In genomic region chr13:42405665-42406390, GRCh38 we compare ENCODE assay signal across 8 cellular contexts.
A peak's percentile ranks its signal among the peaks of the same experiment; 100 is the strongest.
DNase-seq lines count a peak whose midpoint lies in the region; ATAC-seq and TF ChIP-seq lines count a peak whose summit lies in the region.

No MANE protein-coding gene starts in this region.

- no peaks in the 10 kb centered on the region for H3K4me1 ChIP-seq in uterus
- H3K4me1 ChIP-seq in prostate gland (replicated peaks) = no peaks in the 10 kb centered on the region

- H3K4me3 ChIP-seq in coronary artery (no peak overlapping the region), uterus (no peak overlapping the region), prostate gland (no peak overlapping the region)

- H3K27me3 Mint-ChIP-seq in activated T-cell treated with anti-CD3 and anti-CD28 coated beads, Interleukin-2, amount 50 U/mL, for 24 hours = no peaks in the 10 kb centered on the region

- H3K27me3 ChIP-seq in uterus (no peaks in the 10 kb centered on the region), prostate gland (replicated peaks; ENCODE audit: insufficient read depth) (no peaks in the 10 kb centered on the region)

- no peak for TF ChIP-seq CTCF in coronary artery (IDR thresholded peaks at IDR 0.05)
- no peak for TF ChIP-seq CTCF in uterus (IDR thresholded peaks at IDR 0.05)
- no peak for TF ChIP-seq CTCF in prostate gland (IDR thresholded peaks at IDR 0.05)

- H3K27ac ChIP-seq in coronary artery = no peak overlapping the region
- no peak overlapping the region for H3K27ac ChIP-seq in uterus
- no peak overlapping the region for H3K27ac ChIP-seq in prostate gland

- H3K36me3 ChIP-seq in uterus (no peaks in the 10 kb centered on the region), prostate gland (no peaks in the 10 kb centered on the region)

- DNase-seq in activated T-cell treated with anti-CD3 and anti-CD28 coated beads, Interleukin-2, amount 50 U/mL, for 24 hours = peak; percentile 67
- DNase-seq in retina (peak; percentile 7), T1000 (lab: John Stamatoyannopoulos, UW) (no peak), coronary artery (ENCODE audit: low spot score) (no peak), uterus (no peak), prostate gland (ENCODE audit: low spot score) (no peak)

- H3K9me3 Mint-ChIP-seq in activated T-cell treated with anti-CD3 and anti-CD28 coated beads, Interleukin-2, amount 50 U/mL, for 24 hours = no peaks in the 10 kb centered on the region

- ATAC-seq in GM19324 (IDR thresholded peaks at IDR 0.05; ENCODE audit: low FRiP score, unreplicated experiment) (peak; percentile 44), HG03097 (IDR thresholded peaks at IDR 0.05; ENCODE audit: low FRiP score, unreplicated experiment) (peak; percentile 81)

- H3K4me1 Mint-ChIP-seq in activated T-cell treated with anti-CD3 and anti-CD28 coated beads, Interleukin-2, amount 50 U/mL, for 24 hours (ENCODE audit: low read depth) = peaks cover 68% of the 10 kb centered on the region

- no peaks in the 10 kb centered on the region for H3K9me3 ChIP-seq in uterus
- H3K9me3 ChIP-seq in prostate gland = no peaks in the 10 kb centered on the region

- peak overlapping the region; percentile 58 for H3K4me3 Mint-ChIP-seq in activated T-cell treated with anti-CD3 and anti-CD28 coated beads, Interleukin-2, amount 50 U/mL, for 24 hours

- intact Hi-C loops in uterus (cut with DNase I; ENCODE audit: low total_unique reads) = no loop called here
- intact Hi-C loops in prostate gland (cut with DNase I) = no loop called here

- peaks cover 18% of the 10 kb centered on the region for H3K36me3 Mint-ChIP-seq in activated T-cell treated with anti-CD3 and anti-CD28 coated beads, Interleukin-2, amount 50 U/mL, for 24 hours (ENCODE audit: low read depth)

- H3K27ac Mint-ChIP-seq in activated T-cell treated with anti-CD3 and anti-CD28 coated beads, Interleukin-2, amount 50 U/mL, for 24 hours = peak overlapping the region; percentile 96

- 51% methylated on average over 9 of the region's 9 CpGs for WGBS in prostate gland

- TF ChIP-seq POLR2A in uterus (IDR thresholded peaks at IDR 0.05) (no peak), prostate gland (IDR thresholded peaks at IDR 0.05) (no peak)

Comparison
In these comparisons a context has a peak if more than half of its experiments do, and no peak if none do; other contexts are left out.
1. DNase-seq: peak in activated T-cell treated with anti-CD3 and anti-CD28 coated beads, Interleukin-2, amount 50 U/mL, for 24 hours (single experiment) and retina (single experiment); none in T1000 (single experiment), coronary artery (single experiment), uterus (0 of 2) and prostate gland (single experiment).